Comparison of ENCODE assay signal across 1 cellular context in the genomic region with DNA sequence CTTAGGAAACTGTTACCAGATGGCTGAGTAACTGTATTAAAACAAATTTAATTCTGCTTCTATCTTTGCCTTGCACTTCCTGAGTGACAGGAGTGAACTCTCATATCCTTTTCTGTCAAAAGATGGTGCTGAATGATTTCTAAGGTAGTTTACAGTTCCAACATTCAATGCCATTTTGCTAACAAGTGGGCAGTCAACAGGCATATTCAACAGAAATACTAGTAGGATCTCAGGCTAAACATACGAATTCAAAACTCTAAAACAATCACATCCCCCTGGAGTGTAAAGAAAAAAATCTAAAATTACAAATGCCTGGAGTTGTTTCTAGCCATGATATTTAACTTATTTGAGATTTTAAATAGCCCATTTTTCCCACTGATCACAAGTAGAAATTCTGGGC.
TF ChIP-seq lines count a peak whose summit lies in the region.

No MANE protein-coding gene starts in this region.

TF ChIP-seq in HepG2, 621 proteins besides CTCF, POLR2A, EP300 and RAD21:
- TF ChIP-seq, protein P1, sequence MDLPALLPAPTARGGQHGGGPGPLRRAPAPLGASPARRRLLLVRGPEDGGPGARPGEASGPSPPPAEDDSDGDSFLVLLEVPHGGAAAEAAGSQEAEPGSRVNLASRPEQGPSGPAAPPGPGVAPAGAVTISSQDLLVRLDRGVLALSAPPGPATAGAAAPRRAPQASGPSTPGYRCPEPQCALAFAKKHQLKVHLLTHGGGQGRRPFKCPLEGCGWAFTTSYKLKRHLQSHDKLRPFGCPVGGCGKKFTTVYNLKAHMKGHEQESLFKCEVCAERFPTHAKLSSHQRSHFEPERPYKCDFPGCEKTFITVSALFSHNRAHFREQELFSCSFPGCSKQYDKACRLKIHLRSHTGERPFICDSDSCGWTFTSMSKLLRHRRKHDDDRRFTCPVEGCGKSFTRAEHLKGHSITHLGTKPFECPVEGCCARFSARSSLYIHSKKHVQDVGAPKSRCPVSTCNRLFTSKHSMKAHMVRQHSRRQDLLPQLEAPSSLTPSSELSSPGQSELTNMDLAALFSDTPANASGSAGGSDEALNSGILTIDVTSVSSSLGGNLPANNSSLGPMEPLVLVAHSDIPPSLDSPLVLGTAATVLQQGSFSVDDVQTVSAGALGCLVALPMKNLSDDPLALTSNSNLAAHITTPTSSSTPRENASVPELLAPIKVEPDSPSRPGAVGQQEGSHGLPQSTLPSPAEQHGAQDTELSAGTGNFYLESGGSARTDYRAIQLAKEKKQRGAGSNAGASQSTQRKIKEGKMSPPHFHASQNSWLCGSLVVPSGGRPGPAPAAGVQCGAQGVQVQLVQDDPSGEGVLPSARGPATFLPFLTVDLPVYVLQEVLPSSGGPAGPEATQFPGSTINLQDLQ (CRISPR knock-in tag; IDR thresholded peaks at IDR 0.05) = no peak
- no peak for TF ChIP-seq XRCC5 (optimal IDR thresholded peaks at IDR 0.05; ENCODE audit: low read length)
- TF ChIP-seq ZNF446 (CRISPR knock-in tag; IDR thresholded peaks at IDR 0.05) = no peak
- TF ChIP-seq, protein P2, sequence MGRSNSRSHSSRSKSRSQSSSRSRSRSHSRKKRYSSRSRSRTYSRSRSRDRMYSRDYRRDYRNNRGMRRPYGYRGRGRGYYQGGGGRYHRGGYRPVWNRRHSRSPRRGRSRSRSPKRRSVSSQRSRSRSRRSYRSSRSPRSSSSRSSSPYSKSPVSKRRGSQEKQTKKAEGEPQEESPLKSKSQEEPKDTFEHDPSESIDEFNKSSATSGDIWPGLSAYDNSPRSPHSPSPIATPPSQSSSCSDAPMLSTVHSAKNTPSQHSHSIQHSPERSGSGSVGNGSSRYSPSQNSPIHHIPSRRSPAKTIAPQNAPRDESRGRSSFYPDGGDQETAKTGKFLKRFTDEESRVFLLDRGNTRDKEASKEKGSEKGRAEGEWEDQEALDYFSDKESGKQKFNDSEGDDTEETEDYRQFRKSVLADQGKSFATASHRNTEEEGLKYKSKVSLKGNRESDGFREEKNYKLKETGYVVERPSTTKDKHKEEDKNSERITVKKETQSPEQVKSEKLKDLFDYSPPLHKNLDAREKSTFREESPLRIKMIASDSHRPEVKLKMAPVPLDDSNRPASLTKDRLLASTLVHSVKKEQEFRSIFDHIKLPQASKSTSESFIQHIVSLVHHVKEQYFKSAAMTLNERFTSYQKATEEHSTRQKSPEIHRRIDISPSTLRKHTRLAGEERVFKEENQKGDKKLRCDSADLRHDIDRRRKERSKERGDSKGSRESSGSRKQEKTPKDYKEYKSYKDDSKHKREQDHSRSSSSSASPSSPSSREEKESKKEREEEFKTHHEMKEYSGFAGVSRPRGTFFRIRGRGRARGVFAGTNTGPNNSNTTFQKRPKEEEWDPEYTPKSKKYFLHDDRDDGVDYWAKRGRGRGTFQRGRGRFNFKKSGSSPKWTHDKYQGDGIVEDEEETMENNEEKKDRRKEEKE (IDR thresholded peaks at IDR 0.05) = no peak
- TF ChIP-seq ZMYM4 (CRISPR knock-in tag; IDR thresholded peaks at IDR 0.05) = no peak
- no peak for TF ChIP-seq KDM4B (CRISPR knock-in tag; IDR thresholded peaks at IDR 0.05)
- no peak for TF ChIP-seq ZNF776 (CRISPR knock-in tag; IDR thresholded peaks at IDR 0.05)
- TF ChIP-seq SRY (CRISPR knock-in tag; IDR thresholded peaks at IDR 0.05) = no peak
- TF ChIP-seq, protein P3, sequence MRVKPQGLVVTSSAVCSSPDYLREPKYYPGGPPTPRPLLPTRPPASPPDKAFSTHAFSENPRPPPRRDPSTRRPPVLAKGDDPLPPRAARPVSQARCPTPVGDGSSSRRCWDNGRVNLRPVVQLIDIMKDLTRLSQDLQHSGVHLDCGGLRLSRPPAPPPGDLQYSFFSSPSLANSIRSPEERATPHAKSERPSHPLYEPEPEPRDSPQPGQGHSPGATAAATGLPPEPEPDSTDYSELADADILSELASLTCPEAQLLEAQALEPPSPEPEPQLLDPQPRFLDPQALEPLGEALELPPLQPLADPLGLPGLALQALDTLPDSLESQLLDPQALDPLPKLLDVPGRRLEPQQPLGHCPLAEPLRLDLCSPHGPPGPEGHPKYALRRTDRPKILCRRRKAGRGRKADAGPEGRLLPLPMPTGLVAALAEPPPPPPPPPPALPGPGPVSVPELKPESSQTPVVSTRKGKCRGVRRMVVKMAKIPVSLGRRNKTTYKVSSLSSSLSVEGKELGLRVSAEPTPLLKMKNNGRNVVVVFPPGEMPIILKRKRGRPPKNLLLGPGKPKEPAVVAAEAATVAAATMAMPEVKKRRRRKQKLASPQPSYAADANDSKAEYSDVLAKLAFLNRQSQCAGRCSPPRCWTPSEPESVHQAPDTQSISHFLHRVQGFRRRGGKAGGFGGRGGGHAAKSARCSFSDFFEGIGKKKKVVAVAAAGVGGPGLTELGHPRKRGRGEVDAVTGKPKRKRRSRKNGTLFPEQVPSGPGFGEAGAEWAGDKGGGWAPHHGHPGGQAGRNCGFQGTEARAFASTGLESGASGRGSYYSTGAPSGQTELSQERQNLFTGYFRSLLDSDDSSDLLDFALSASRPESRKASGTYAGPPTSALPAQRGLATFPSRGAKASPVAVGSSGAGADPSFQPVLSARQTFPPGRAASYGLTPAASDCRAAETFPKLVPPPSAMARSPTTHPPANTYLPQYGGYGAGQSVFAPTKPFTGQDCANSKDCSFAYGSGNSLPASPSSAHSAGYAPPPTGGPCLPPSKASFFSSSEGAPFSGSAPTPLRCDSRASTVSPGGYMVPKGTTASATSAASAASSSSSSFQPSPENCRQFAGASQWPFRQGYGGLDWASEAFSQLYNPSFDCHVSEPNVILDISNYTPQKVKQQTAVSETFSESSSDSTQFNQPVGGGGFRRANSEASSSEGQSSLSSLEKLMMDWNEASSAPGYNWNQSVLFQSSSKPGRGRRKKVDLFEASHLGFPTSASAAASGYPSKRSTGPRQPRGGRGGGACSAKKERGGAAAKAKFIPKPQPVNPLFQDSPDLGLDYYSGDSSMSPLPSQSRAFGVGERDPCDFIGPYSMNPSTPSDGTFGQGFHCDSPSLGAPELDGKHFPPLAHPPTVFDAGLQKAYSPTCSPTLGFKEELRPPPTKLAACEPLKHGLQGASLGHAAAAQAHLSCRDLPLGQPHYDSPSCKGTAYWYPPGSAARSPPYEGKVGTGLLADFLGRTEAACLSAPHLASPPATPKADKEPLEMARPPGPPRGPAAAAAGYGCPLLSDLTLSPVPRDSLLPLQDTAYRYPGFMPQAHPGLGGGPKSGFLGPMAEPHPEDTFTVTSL (CRISPR knock-in tag; IDR thresholded peaks at IDR 0.05; ENCODE audit: borderline replicate concordance) = no peak
- TF ChIP-seq ZFP90 (CRISPR knock-in tag; IDR thresholded peaks at IDR 0.05; ENCODE audit: borderline replicate concordance) = no peak
